Comparison of ENCODE assay signal across 15 cellular contexts in the genomic region with DNA sequence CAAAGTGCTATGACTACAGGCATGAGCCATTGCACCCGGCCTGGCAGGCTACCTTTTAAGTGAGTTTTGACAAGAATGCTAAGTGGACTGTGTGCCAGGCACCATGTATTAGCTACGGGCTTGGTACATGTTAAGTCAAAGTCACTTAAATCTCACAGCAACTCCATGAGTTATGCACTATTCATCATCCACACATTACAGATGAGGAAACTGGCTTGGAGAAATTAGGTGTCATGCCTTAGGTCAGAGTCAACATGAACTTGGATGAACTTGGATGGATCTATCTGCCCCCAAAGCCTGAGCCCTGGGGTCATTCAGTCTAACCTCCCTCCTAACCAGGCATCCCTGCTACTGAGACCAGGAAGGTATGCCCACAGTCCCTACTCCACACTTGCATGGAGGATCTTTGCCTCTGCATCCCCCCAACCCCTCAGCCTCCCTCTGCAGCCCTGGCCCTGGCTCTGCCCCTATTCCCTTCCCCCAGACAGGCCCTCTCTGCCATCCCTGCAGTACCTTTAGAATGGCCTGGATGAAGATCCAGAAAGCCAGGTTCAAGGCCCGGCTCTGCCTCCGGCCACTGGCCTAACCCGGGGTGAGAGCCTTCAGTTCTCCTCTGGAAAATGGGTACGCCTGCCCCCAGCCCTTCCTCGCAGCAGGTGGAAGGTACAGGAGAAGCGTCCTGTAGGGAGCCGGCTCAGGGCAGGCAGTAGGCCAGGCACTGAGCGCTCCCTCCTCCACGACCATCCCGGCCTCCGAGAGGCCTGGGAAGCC. TPM values are rescaled to one million over a fixed set of nuclear protein-coding genes. Genes with fewer than 3 reads are reported as not detected.
DNase-seq lines count a peak whose midpoint lies in the region; FAIRE-seq and TF ChIP-seq lines count a peak whose summit lies in the region.
"Had no signal": no experiment of that assay in that cellular context is flagged by ENCODE, and none has a peak within 500 bp of the region (broad histone marks: within the 10 kb centered on the region; RNA-seq: fewer than 3 reads in every experiment).

No MANE protein-coding gene starts in this region.

- H3K4me1 ChIP-seq in endothelial cell of umbilical vein (ENCODE audit: control insufficient read depth, extremely low read depth, insufficient read depth, low read length), result peaks cover 3% of the 10 kb centered on the region
- H3K4me1 ChIP-seq in neuronal stem cell (ENCODE audit: control insufficient read depth in 2 of 2, insufficient read depth in 1 of 2, low read depth in 1 of 2, low read length in 2 of 2), result peaks cover 10 to 11% of the 10 kb centered on the region in 2 donors
- H3K4me1 ChIP-seq: BE2C had no signal

- H2BK120ac ChIP-seq in neuronal stem cell (ENCODE audit: low read depth, low read length), result no peak overlapping the region

- no peak overlapping the region for H2BK15ac ChIP-seq in neuronal stem cell (ENCODE audit: low read length)

- peaks cover 1% of the 10 kb centered on the region for H3K79me1 ChIP-seq in neuronal stem cell (ENCODE audit: low read depth, low read length)

- no peaks in the 10 kb centered on the region for H3K36me3 Mint-ChIP-seq in T-helper 2 cell treated with Interferon-gamma antibody and Interleukin-4, amounts not matched to agents 5 μg/mL and 100 μg/mL, for 36 hours (ENCODE audit: low read depth)
- H3K36me3 Mint-ChIP-seq: CD8-positive, alpha-beta T cell had no signal

- H3K27ac Mint-ChIP-seq in T-helper 2 cell treated with Interferon-gamma antibody and Interleukin-4, amounts not matched to agents 5 μg/mL and 100 μg/mL, for 36 hours, result no peak overlapping the region
- H3K27ac Mint-ChIP-seq: CD8-positive, alpha-beta T cell had no signal

- CTCF ChIA-PET in endothelial cell of umbilical vein (lab: Charles Lee), result interaction anchor here (1.2 kb wide), 1 partner anchor 29 kb away, joined by 3 read pairs; no protein-coding TSS in a partner anchor

- POLR2A ChIA-PET in endothelial cell of umbilical vein (lab: Charles Lee), result no interaction called here

- H3K4me2 ChIP-seq in endothelial cell of umbilical vein (ENCODE audit: insufficient read depth, low read length) (no peak overlapping the region), neuronal stem cell (ENCODE audit: insufficient read depth, low read length, poor library complexity, severe bottlenecking) (no peak overlapping the region)

- peaks cover 28% of the 10 kb centered on the region for H3K27me3 Mint-ChIP-seq in T-helper 2 cell treated with Interferon-gamma antibody and Interleukin-4, amounts not matched to agents 5 μg/mL and 100 μg/mL, for 36 hours (ENCODE audit: low read depth)

- no peak overlapping the region for H3K27ac ChIP-seq in endothelial cell of umbilical vein (ENCODE audit: insufficient read depth, low read depth, low read length)
- H3K27ac ChIP-seq in neuronal stem cell (replicated peaks; ENCODE audit: low read length), result no peak overlapping the region

- no peak overlapping the region for H2BK12ac ChIP-seq in neuronal stem cell (ENCODE audit: low read length)

- H3K9me1 ChIP-seq in endothelial cell of umbilical vein (replicated peaks; ENCODE audit: control insufficient read depth, extremely low read depth, insufficient read depth, low read length), result no peaks in the 10 kb centered on the region

- no peaks in the 10 kb centered on the region for H3K79me2 ChIP-seq in endothelial cell of umbilical vein (ENCODE audit: control insufficient read depth, insufficient read depth, low read length)

- BruUV-seq in endothelial cell of umbilical vein (replicated peaks; lab: Mats Ljungman, UMichigan), result no TSS peak

- DNase-seq in GM10266 (ENCODE audit: extremely low spot score) (peak; percentile 11), HCEC 1CT (peak; percentile 11), endothelial cell of umbilical vein (ENCODE audit: low read depth, low spot score) (no peak), neuronal stem cell (ENCODE audit: low spot score) (no peak), DMS79 treated with DMSO at 0.1 percent for 48 hours (lab: John Stamatoyannopoulos, UW) (no peak)
- DNase-seq in T-helper 2 cell treated with Interferon-gamma antibody and Interleukin-4, amounts not matched to agents 5 μg/mL and 100 μg/mL, for 36 hours (ENCODE audit: low spot score), result no peak
- no peak for DNase-seq in central memory CD4-positive, alpha-beta T cell
- DNase-seq: KBM-7; NCI-H1048; NK-92 treated with Interleukin-12 subunit alpha and Interleukin-12 subunit beta, amount 100 ng/mL, for 24 hours had no signal

- no peak overlapping the region for H3K4me3 Mint-ChIP-seq in T-helper 2 cell treated with Interferon-gamma antibody and Interleukin-4, amounts not matched to agents 5 μg/mL and 100 μg/mL, for 36 hours
- H3K4me3 Mint-ChIP-seq: CD8-positive, alpha-beta T cell had no signal

- no peak overlapping the region for H4K91ac ChIP-seq in neuronal stem cell (ENCODE audit: low read depth, low read length, poor library complexity)

- no peak for FAIRE-seq in endothelial cell of umbilical vein (lab: Jason Lieb, UNC)
- FAIRE-seq: D721Med had no signal

- H3K4me1 Mint-ChIP-seq in T-helper 2 cell treated with Interferon-gamma antibody and Interleukin-4, amounts not matched to agents 5 μg/mL and 100 μg/mL, for 36 hours (ENCODE audit: low read depth), result no peaks in the 10 kb centered on the region

- intact Hi-C loops in endothelial cell of umbilical vein (cut with micrococcal nuclease), result no loop called here

- H3K36me3 ChIP-seq in endothelial cell of umbilical vein (ENCODE audit: control insufficient read depth in 2 of 2, extremely low read depth in 1 of 2, insufficient read depth in 2 of 2, low read length in 2 of 2), result no peaks in the 10 kb centered on the region
- H3K36me3 ChIP-seq in neuronal stem cell (replicated peaks in 1 of 2; ENCODE audit: control insufficient read depth in 2 of 2, insufficient read depth in 2 of 2, low read length in 2 of 2), result no peaks in the 10 kb centered on the region
- H3K36me3 ChIP-seq: BE2C had no signal

- H3K9me3 Mint-ChIP-seq in T-helper 2 cell treated with Interferon-gamma antibody and Interleukin-4, amounts not matched to agents 5 μg/mL and 100 μg/mL, for 36 hours, result no peaks in the 10 kb centered on the region
- H3K9me3 Mint-ChIP-seq: CD8-positive, alpha-beta T cell had no signal

- no CpG with 5 or more reads among the region's 13 CpGs for WGBS in neuronal stem cell (ENCODE audit: extremely low coverage in 2 of 2, insufficient read length in 2 of 2, insufficient replicate concordance in 1 of 2), 2 donors

- H3K4me3 ChIP-seq in endothelial cell of umbilical vein (replicated peaks in 1 of 3; ENCODE audit: insufficient read depth in 1 of 3, low read depth in 1 of 3, low read length in 3 of 3) (no peak overlapping the region), neuronal stem cell (ENCODE audit: low read length in 2 of 2) (no peak overlapping the region)

- H3K23ac ChIP-seq in neuronal stem cell (ENCODE audit: low read depth, low read length, poor library complexity), result no peak overlapping the region

- H3K18ac ChIP-seq in neuronal stem cell (ENCODE audit: low read length), result no peak overlapping the region

- no peak overlapping the region for H4K8ac ChIP-seq in neuronal stem cell (ENCODE audit: low read depth, low read length)

- no peak overlapping the region for H2BK5ac ChIP-seq in neuronal stem cell (ENCODE audit: low read length)

- no peak overlapping the region for H3K14ac ChIP-seq in neuronal stem cell (ENCODE audit: low read length)

- H3K9me3 ChIP-seq in endothelial cell of umbilical vein (replicated peaks; ENCODE audit: control insufficient read depth, insufficient read depth, low read length), result no peaks in the 10 kb centered on the region
- H3K9me3 ChIP-seq in neuronal stem cell (replicated peaks in 1 of 2; ENCODE audit: control insufficient read depth in 2 of 2, insufficient read depth in 1 of 2, low read depth in 1 of 2, low read length in 2 of 2), result peaks cover 0 to 4% of the 10 kb centered on the region in 2 donors
- H3K9me3 ChIP-seq: BE2C had no signal

- H2AK5ac ChIP-seq in neuronal stem cell (ENCODE audit: low read depth, low read length), result no peak overlapping the region

- TF ChIP-seq POLR2A in endothelial cell of umbilical vein (IDR thresholded peaks at IDR 0.05; ENCODE audit: low read depth, low read length), result no peak

- no peak overlapping the region for H3K9ac ChIP-seq in endothelial cell of umbilical vein (replicated peaks; ENCODE audit: extremely low read depth, insufficient read depth, low read length)
- no peak overlapping the region for H3K9ac ChIP-seq in neuronal stem cell (ENCODE audit: low read depth, low read length, poor library complexity)

- dilution Hi-C loops in endothelial cell of umbilical vein (cut with MboI; ENCODE audit: extremely low pct_ligation_motif_present, low sequenced_read_pairs), result no loop called here

- peaks cover 19 to 29% of the 10 kb centered on the region in 2 experiments for H3K27me3 ChIP-seq in endothelial cell of umbilical vein (ENCODE audit: control insufficient read depth in 2 of 2, insufficient read depth in 2 of 2, low read length in 2 of 2)
- peaks cover 4 to 64% (median 34%) of the 10 kb centered on the region in 3 experiments for H3K27me3 ChIP-seq in neuronal stem cell (ENCODE audit: control insufficient read depth in 3 of 3, insufficient read depth in 3 of 3, low read depth in 1 of 3, low read length in 3 of 3)

- TF ChIP-seq CTCF in GM10266 (IDR thresholded peaks at IDR 0.05; ENCODE audit: control insufficient read depth, insufficient read depth, low read depth, missing control alignments) (no peak), endothelial cell of umbilical vein (IDR thresholded peaks at IDR 0.05; ENCODE audit: extremely low read depth in 1 of 2, insufficient read depth in 1 of 2, low read depth in 1 of 2, low read length in 2 of 2) (no peak)

- H2AFZ ChIP-seq in endothelial cell of umbilical vein (ENCODE audit: low read depth, low read length) (no peak overlapping the region), neuronal stem cell (ENCODE audit: low read length) (peak overlapping the region; percentile 81)

- H3K4ac ChIP-seq in neuronal stem cell (ENCODE audit: low read length), result peak overlapping the region; percentile 2

- H4K20me1 ChIP-seq in endothelial cell of umbilical vein (replicated peaks; ENCODE audit: control insufficient read depth, extremely low read depth, insufficient read depth, low read length), result no peaks in the 10 kb centered on the region

RNA-seq across cellular contexts. Expression of a gene that starts 0.7 kb away (rescaled TPM):
- not detected in 2 replicates for total RNA-seq in endothelial cell of umbilical vein
- not detected in 2 replicates for polyA plus RNA-seq in endothelial cell of umbilical vein
- polyA plus RNA-seq in endothelial cell of umbilical vein (2011; cell fraction: cytosol; rRNA removed), result not detected in 2 replicates
- not detected in 2 replicates for polyA plus RNA-seq in endothelial cell of umbilical vein (2011; cell fraction: nucleus; rRNA removed)
- not detected in 2 replicates for polyA plus RNA-seq in endothelial cell of umbilical vein (2012)
- polyA minus RNA-seq in endothelial cell of umbilical vein, result not detected in 2 replicates
- polyA minus RNA-seq in endothelial cell of umbilical vein (2011; cell fraction: cytosol; rRNA and poly(A)+ RNA removed), result not detected
- not detected in 2 replicates for polyA minus RNA-seq in endothelial cell of umbilical vein (2011; cell fraction: nucleus; rRNA and poly(A)+ RNA removed)
- 0.54 TPM for polyA plus RNA-seq in neuronal stem cell (2013, experiment 1 of 2)
- 0.58 TPM for polyA plus RNA-seq in neuronal stem cell (2013, experiment 2 of 2)
- total RNA-seq: CD8-positive, alpha-beta T cell; M059J; SK-MEL-5 had no signal

RNA-seq across cellular contexts. Expression of a gene that starts 34.3 kb away (rescaled TPM):
- 227 and 241 TPM in 2 replicates for total RNA-seq in endothelial cell of umbilical vein
- 350 and 366 TPM in 2 replicates for polyA plus RNA-seq in endothelial cell of umbilical vein
- polyA plus RNA-seq in endothelial cell of umbilical vein (2011; cell fraction: cytosol; rRNA removed), result 404 and 449 TPM in 2 replicates
- polyA plus RNA-seq in endothelial cell of umbilical vein (2011; cell fraction: nucleus; rRNA removed), result 197 and 198 TPM in 2 replicates
- polyA plus RNA-seq in endothelial cell of umbilical vein (2012), result 406 and 445 TPM in 2 replicates
- 275 and 309 TPM in 2 replicates for polyA minus RNA-seq in endothelial cell of umbilical vein
- 220 TPM for polyA minus RNA-seq in endothelial cell of umbilical vein (2011; cell fraction: cytosol; rRNA and poly(A)+ RNA removed)
- 92.8 and 128 TPM in 2 replicates for polyA minus RNA-seq in endothelial cell of umbilical vein (2011; cell fraction: nucleus; rRNA and poly(A)+ RNA removed)
- polyA plus RNA-seq in neuronal stem cell (2013, experiment 1 of 2), result 189 TPM
- polyA plus RNA-seq in neuronal stem cell (2013, experiment 2 of 2), result 189 TPM

RNA-seq across cellular contexts. Expression of a gene that starts 57.6 kb away (rescaled TPM):
- total RNA-seq in endothelial cell of umbilical vein, result not detected in 2 replicates
- polyA plus RNA-seq in endothelial cell of umbilical vein, result not detected in 2 replicates
- polyA plus RNA-seq in endothelial cell of umbilical vein (2011; cell fraction: cytosol; rRNA removed), result not detected in 2 replicates
- not detected in 2 replicates for polyA plus RNA-seq in endothelial cell of umbilical vein (2011; cell fraction: nucleus; rRNA removed)
- not detected in 2 replicates for polyA plus RNA-seq in endothelial cell of umbilical vein (2012)
- polyA minus RNA-seq in endothelial cell of umbilical vein, result not detected in 2 replicates
- not detected for polyA minus RNA-seq in endothelial cell of umbilical vein (2011; cell fraction: cytosol; rRNA and poly(A)+ RNA removed)
- not detected in 2 replicates for polyA minus RNA-seq in endothelial cell of umbilical vein (2011; cell fraction: nucleus; rRNA and poly(A)+ RNA removed)
- 0.33 TPM for polyA plus RNA-seq in neuronal stem cell (2013, experiment 1 of 2)
- polyA plus RNA-seq in neuronal stem cell (2013, experiment 2 of 2), result 0.30 TPM
- total RNA-seq: CD8-positive, alpha-beta T cell; SK-MEL-5 had no signal

Comparison
In these comparisons a context has a peak if more than half of its experiments do, and no peak if none do; other contexts are left out.
1. DNase-seq: peak in GM10266 (single experiment) and HCEC 1CT (single experiment); none in endothelial cell of umbilical vein (single experiment), neuronal stem cell (single experiment), DMS79 treated with DMSO at 0.1 percent for 48 hours (single experiment), T-helper 2 cell treated with Interferon-gamma antibody and Interleukin-4, amounts not matched to agents 5 μg/mL and 100 μg/mL, for 36 hours (single experiment) and central memory CD4-positive, alpha-beta T cell (single experiment).